ENCODE assay signal across 15 cellular contexts in genomic region chr4:165060938-165061337, GRCh38. TPM values are rescaled to one million over a fixed set of nuclear protein-coding genes. Genes with fewer than 3 reads are reported as not detected.
DNase-seq lines count a peak whose midpoint lies in the region; ATAC-seq, FAIRE-seq and TF ChIP-seq lines count a peak whose summit lies in the region.
"Had no signal": no experiment of that assay in that cellular context is flagged by ENCODE, and none has a peak within 500 bp of the region (broad histone marks: within the 10 kb centered on the region; RNA-seq: fewer than 3 reads in every experiment).

No MANE protein-coding gene starts in this region.

- peak; percentile 24 for TF ChIP-seq CTCF in GM06990 (IDR thresholded peaks at IDR 0.05; ENCODE audit: insufficient read depth, low read length, poor library complexity, severe bottlenecking)
- peak; percentile 26 for TF ChIP-seq CTCF in NB4 (IDR thresholded peaks at IDR 0.05; ENCODE audit: low read depth, low read length)
- TF ChIP-seq CTCF in bronchial epithelial cell (IDR thresholded peaks at IDR 0.05; ENCODE audit: insufficient read depth, low read length, severe bottlenecking) = peak; percentile 14
- TF ChIP-seq CTCF in nephron (IDR thresholded peaks at IDR 0.05; ENCODE audit: unreplicated experiment in 3 of 3) = peak; percentile 19 to 46 (median 42)

- intact Hi-C loops in activated T-helper 2 cell treated with anti-CD3 and anti-CD28 coated beads, Interferon-gamma antibody, Interleukin-2, Interleukin-4, amounts not matched to agents 10 μg/mL and 5 μg/mL and 100 μg/mL, durations not matched to agents 14 hours and 24 hours and 36 hours (cut with micrococcal nuclease) = no loop called here

- no peaks in the 10 kb centered on the region for H3K36me3 Mint-ChIP-seq in nephron (ENCODE audit: low read depth)
- no peaks in the 10 kb centered on the region for H3K36me3 Mint-ChIP-seq in activated T-cell treated with anti-CD3 and anti-CD28 coated beads, Interleukin-2, amount 50 U/mL, for 72 hours (ENCODE audit: insufficient read depth in 2 of 2)
- no peaks in the 10 kb centered on the region for H3K36me3 Mint-ChIP-seq in activated T-helper 2 cell treated with anti-CD3 and anti-CD28 coated beads, Interferon-gamma antibody, Interleukin-2, Interleukin-4, amounts not matched to agents 10 μg/mL and 5 μg/mL and 100 μg/mL, durations not matched to agents 14 hours and 24 hours and 36 hours (ENCODE audit: low read depth)

- H3K36me3 ChIP-seq in GM06990 (ENCODE audit: control insufficient read depth, insufficient read depth, low read length) (no peaks in the 10 kb centered on the region), bronchial epithelial cell (ENCODE audit: control insufficient read depth, insufficient read depth, low read length) (no peaks in the 10 kb centered on the region)
- H3K36me3 ChIP-seq: MG63 had no signal

- H3K4me3 ChIP-seq in GM06990 (replicated peaks; ENCODE audit: low read depth, low read length) = no peak overlapping the region
- no peak overlapping the region for H3K4me3 ChIP-seq in NB4 (ENCODE audit: low read depth, low read length)
- no peak overlapping the region for H3K4me3 ChIP-seq in bronchial epithelial cell (ENCODE audit: low read depth, low read length)
- H3K4me3 ChIP-seq: coronary artery, MG63 had no signal

- no peak overlapping the region for H3K4me3 Mint-ChIP-seq in nephron
- H3K4me3 Mint-ChIP-seq in activated T-cell treated with anti-CD3 and anti-CD28 coated beads, Interleukin-2, amount 50 U/mL, for 72 hours = no peak overlapping the region
- no peak overlapping the region for H3K4me3 Mint-ChIP-seq in activated T-helper 2 cell treated with anti-CD3 and anti-CD28 coated beads, Interferon-gamma antibody, Interleukin-2, Interleukin-4, amounts not matched to agents 10 μg/mL and 5 μg/mL and 100 μg/mL, durations not matched to agents 14 hours and 24 hours and 36 hours (ENCODE audit: low read depth)
- H3K4me3 Mint-ChIP-seq: activated CD4-positive, alpha-beta T cell treated with anti-CD3 and anti-CD28 coated beads, Interleukin-2, amount 10 ng/mL, durations not matched to agents 24 days and 14 days; stimulated activated memory B cell treated with anti-CD40 and anti-IgM and Interleukin-4, amounts not matched to agents 10 μg/mL and 1 μg/mL and 100 μg/mL, for 72 hours had no signal

- no peak overlapping the region for H3K27ac Mint-ChIP-seq in nephron
- H3K27ac Mint-ChIP-seq in activated T-cell treated with anti-CD3 and anti-CD28 coated beads, Interleukin-2, amount 50 U/mL, for 72 hours = no peak overlapping the region
- H3K27ac Mint-ChIP-seq in activated T-helper 2 cell treated with anti-CD3 and anti-CD28 coated beads, Interferon-gamma antibody, Interleukin-2, Interleukin-4, amounts not matched to agents 10 μg/mL and 5 μg/mL and 100 μg/mL, durations not matched to agents 14 hours and 24 hours and 36 hours = no peak overlapping the region
- H3K27ac Mint-ChIP-seq: activated CD4-positive, alpha-beta T cell treated with anti-CD3 and anti-CD28 coated beads, Interleukin-2, amount 10 ng/mL, durations not matched to agents 24 days and 14 days; stimulated activated memory B cell treated with anti-CD40 and anti-IgM and Interleukin-4, amounts not matched to agents 10 μg/mL and 1 μg/mL and 100 μg/mL, for 72 hours had no signal

- no peak for FAIRE-seq in bronchial epithelial cell (lab: Jason Lieb, UNC)

- H3K4me1 Mint-ChIP-seq in nephron = peaks cover 27% of the 10 kb centered on the region
- no peaks in the 10 kb centered on the region for H3K4me1 Mint-ChIP-seq in activated T-cell treated with anti-CD3 and anti-CD28 coated beads, Interleukin-2, amount 50 U/mL, for 72 hours (ENCODE audit: low read depth)
- no peaks in the 10 kb centered on the region for H3K4me1 Mint-ChIP-seq in activated T-helper 2 cell treated with anti-CD3 and anti-CD28 coated beads, Interferon-gamma antibody, Interleukin-2, Interleukin-4, amounts not matched to agents 10 μg/mL and 5 μg/mL and 100 μg/mL, durations not matched to agents 14 hours and 24 hours and 36 hours (ENCODE audit: low read depth)
- H3K4me1 Mint-ChIP-seq: activated CD4-positive, alpha-beta T cell treated with anti-CD3 and anti-CD28 coated beads, Interleukin-2, amount 10 ng/mL, durations not matched to agents 24 days and 14 days; stimulated activated memory B cell treated with anti-CD40 and anti-IgM and Interleukin-4, amounts not matched to agents 10 μg/mL and 1 μg/mL and 100 μg/mL, for 72 hours had no signal

- H3K27ac ChIP-seq in caudate nucleus (ENCODE audit: low read depth, low read length) = no peak overlapping the region
- H3K27ac ChIP-seq: coronary artery had no signal

- H3K9me3 Mint-ChIP-seq in nephron = no peaks in the 10 kb centered on the region
- H3K9me3 Mint-ChIP-seq in activated T-cell treated with anti-CD3 and anti-CD28 coated beads, Interleukin-2, amount 50 U/mL, for 72 hours = no peaks in the 10 kb centered on the region
- H3K9me3 Mint-ChIP-seq in activated T-helper 2 cell treated with anti-CD3 and anti-CD28 coated beads, Interferon-gamma antibody, Interleukin-2, Interleukin-4, amounts not matched to agents 10 μg/mL and 5 μg/mL and 100 μg/mL, durations not matched to agents 14 hours and 24 hours and 36 hours = no peaks in the 10 kb centered on the region
- H3K9me3 Mint-ChIP-seq: activated CD4-positive, alpha-beta T cell treated with anti-CD3 and anti-CD28 coated beads, Interleukin-2, amount 10 ng/mL, durations not matched to agents 24 days and 14 days; stimulated activated memory B cell treated with anti-CD40 and anti-IgM and Interleukin-4, amounts not matched to agents 10 μg/mL and 1 μg/mL and 100 μg/mL, for 72 hours had no signal

- DNase-seq in GM06990 (ENCODE audit: extremely low read depth, insufficient read length) (no peak), NB4 (ENCODE audit: low read depth) (no peak), bronchial epithelial cell (ENCODE audit: low read depth) (peak; percentile 41), caudate nucleus (lab: John Stamatoyannopoulos, UW) (no peak), AG08395 (ENCODE audit: low spot score) (no peak)
- DNase-seq in activated T-cell treated with anti-CD3 and anti-CD28 coated beads, Interleukin-2, amount 50 U/mL, for 72 hours = no peak
- no peak for DNase-seq in activated T-helper 2 cell treated with anti-CD3 and anti-CD28 coated beads, Interferon-gamma antibody, Interleukin-2, Interleukin-4, amounts not matched to agents 10 μg/mL and 5 μg/mL and 100 μg/mL, durations not matched to agents 14 hours and 24 hours and 36 hours (ENCODE audit: low spot score)
- DNase-seq: activated CD4-positive, alpha-beta T cell treated with anti-CD3 and anti-CD28 coated beads, Interleukin-2, amount 10 ng/mL, durations not matched to agents 24 days and 14 days; left ventricle myocardium superior; MG63; NCI-H510A treated with DMSO at 0.1 percent for 48 hours had no signal

- H3K27me3 ChIP-seq in GM06990 (replicated peaks; ENCODE audit: control insufficient read depth, insufficient read depth, low read length) (no peaks in the 10 kb centered on the region), bronchial epithelial cell (ENCODE audit: control insufficient read depth, insufficient read depth, low read length) (no peaks in the 10 kb centered on the region)
- H3K27me3 ChIP-seq: MG63 had no signal

- ATAC-seq in activated T-cell treated with anti-CD3 and anti-CD28 coated beads, Interleukin-2, amount 50 U/mL, for 72 hours (replicated peaks in 1 of 2) = no peak
- ATAC-seq: left ventricle myocardium superior; stimulated activated memory B cell treated with anti-CD40 and anti-IgM and Interleukin-4, amounts not matched to agents 10 μg/mL and 1 μg/mL and 100 μg/mL, for 72 hours had no signal

- TF ChIP-seq POLR2A in NB4 (IDR thresholded peaks at IDR 0.05; ENCODE audit: extremely low read depth, insufficient read length) = no peak

- H3K27me3 Mint-ChIP-seq in nephron (ENCODE audit: low read depth) = no peaks in the 10 kb centered on the region
- H3K27me3 Mint-ChIP-seq in activated T-cell treated with anti-CD3 and anti-CD28 coated beads, Interleukin-2, amount 50 U/mL, for 72 hours (ENCODE audit: low read depth) = no peaks in the 10 kb centered on the region
- no peaks in the 10 kb centered on the region for H3K27me3 Mint-ChIP-seq in activated T-helper 2 cell treated with anti-CD3 and anti-CD28 coated beads, Interferon-gamma antibody, Interleukin-2, Interleukin-4, amounts not matched to agents 10 μg/mL and 5 μg/mL and 100 μg/mL, durations not matched to agents 14 hours and 24 hours and 36 hours (ENCODE audit: low read depth)
- H3K27me3 Mint-ChIP-seq: activated CD4-positive, alpha-beta T cell treated with anti-CD3 and anti-CD28 coated beads, Interleukin-2, amount 10 ng/mL, durations not matched to agents 24 days and 14 days; stimulated activated memory B cell treated with anti-CD40 and anti-IgM and Interleukin-4, amounts not matched to agents 10 μg/mL and 1 μg/mL and 100 μg/mL, for 72 hours had no signal

RNA-seq across cellular contexts. Expression of gene TRIM75, which starts 7.3 kb away (rescaled TPM):
- total RNA-seq in bronchial epithelial cell = not detected in 2 replicates
- total RNA-seq in activated T-cell treated with anti-CD3 and anti-CD28 coated beads, Interleukin-2, amount 50 U/mL, for 72 hours = not detected
- not detected in 2 replicates for total RNA-seq in activated T-helper 2 cell treated with anti-CD3 and anti-CD28 coated beads, Interferon-gamma antibody, Interleukin-2, Interleukin-4, amounts not matched to agents 10 μg/mL and 5 μg/mL and 100 μg/mL, durations not matched to agents 14 hours and 24 hours and 36 hours
- total RNA-seq: activated CD4-positive, alpha-beta T cell treated with anti-CD3 and anti-CD28 coated beads, Interleukin-2, amount 10 ng/mL, durations not matched to agents 24 days and 14 days; glomerular endothelial cell; left ventricle myocardium superior had no signal

RNA-seq across cellular contexts. Expression of gene TRIM60, which starts 29.1 kb away (rescaled TPM):
- total RNA-seq in bronchial epithelial cell = not detected in 2 replicates
- not detected for total RNA-seq in activated T-cell treated with anti-CD3 and anti-CD28 coated beads, Interleukin-2, amount 50 U/mL, for 72 hours
- not detected in 2 replicates for total RNA-seq in activated T-helper 2 cell treated with anti-CD3 and anti-CD28 coated beads, Interferon-gamma antibody, Interleukin-2, Interleukin-4, amounts not matched to agents 10 μg/mL and 5 μg/mL and 100 μg/mL, durations not matched to agents 14 hours and 24 hours and 36 hours
- total RNA-seq: activated CD4-positive, alpha-beta T cell treated with anti-CD3 and anti-CD28 coated beads, Interleukin-2, amount 10 ng/mL, durations not matched to agents 24 days and 14 days; glomerular endothelial cell; left ventricle myocardium superior had no signal

RNA-seq across cellular contexts. Expression of gene TMEM192, which starts 51.7 kb away (rescaled TPM):
- total RNA-seq in bronchial epithelial cell = 10.8 and 12.9 TPM in 2 replicates
- 10 to 100 TPM; 10.2 to 14.4 TPM for total RNA-seq in activated T-cell treated with anti-CD3 and anti-CD28 coated beads, Interleukin-2, amount 50 U/mL, for 72 hours
- total RNA-seq in activated T-helper 2 cell treated with anti-CD3 and anti-CD28 coated beads, Interferon-gamma antibody, Interleukin-2, Interleukin-4, amounts not matched to agents 10 μg/mL and 5 μg/mL and 100 μg/mL, durations not matched to agents 14 hours and 24 hours and 36 hours = 13.4 and 14.4 TPM in 2 replicates
